1 cellular context compared by ENCODE assay signal in genomic region chr16:28491080-28491969, GRCh38.
TF ChIP-seq lines count a peak whose summit lies in the region.

No MANE protein-coding gene starts in this region.

TF ChIP-seq in HepG2, 621 proteins besides CTCF, POLR2A, EP300 and RAD21 (continued from another document and continues in another):
- TF ChIP-seq TGIF2 (CRISPR knock-in tag; IDR thresholded peaks at IDR 0.05) (0 out of 2 replicates have a peak, but pooled peaks have one; percentile 36), BRD4 (CRISPR knock-in tag; IDR thresholded peaks at IDR 0.05) (no peak), TEF (CRISPR knock-in tag; IDR thresholded peaks at IDR 0.05) (no peak), SP2 (CRISPR knock-in tag; IDR thresholded peaks at IDR 0.05) (0 out of 2 replicates have a peak, but pooled peaks have one; percentile 14), NCOA2 (CRISPR knock-in tag; IDR thresholded peaks at IDR 0.05) (no peak), ARNTL (CRISPR knock-in tag; IDR thresholded peaks at IDR 0.05) (no peak), ZNF512 (CRISPR knock-in tag; IDR thresholded peaks at IDR 0.05) (no peak), HNRNPL (IDR thresholded peaks at IDR 0.05; ENCODE audit: low read depth, low read length) (no peak), NFKBIZ (CRISPR knock-in tag; IDR thresholded peaks at IDR 0.05) (peak; percentile 19; the same call in 1 of the 2 replicates), TBP (CRISPR knock-in tag; IDR thresholded peaks at IDR 0.05) (no peak), ZNF572 (CRISPR knock-in tag; IDR thresholded peaks at IDR 0.05) (peak; percentile 84), KLF9 (CRISPR knock-in tag; IDR thresholded peaks at IDR 0.05; ENCODE audit: low read depth) (no peak), RCOR2 (CRISPR knock-in tag; IDR thresholded peaks at IDR 0.05) (no peak), HNRNPUL1 (IDR thresholded peaks at IDR 0.05; ENCODE audit: low read depth, low read length) (no peak), RBFOX2 (IDR thresholded peaks at IDR 0.05; ENCODE audit: low read depth, low read length) (peak; percentile 55), ZNF574 (CRISPR knock-in tag; IDR thresholded peaks at IDR 0.05) (no peak), ZNF280B (CRISPR knock-in tag; IDR thresholded peaks at IDR 0.05; ENCODE audit: borderline replicate concordance) (peak; percentile 43; the same call in 1 of the 2 replicates), SRSF1 (optimal IDR thresholded peaks at IDR 0.05; ENCODE audit: low read depth, low read length) (no peak), ZBTB42 (CRISPR knock-in tag; IDR thresholded peaks at IDR 0.05) (0 out of 2 replicates have a peak, but pooled peaks have one; percentile 64), ZNF780A (CRISPR knock-in tag; IDR thresholded peaks at IDR 0.05) (peak; percentile 23; the same call in 1 of the 2 replicates), ZNF577 (CRISPR knock-in tag; IDR thresholded peaks at IDR 0.05; ENCODE audit: borderline replicate concordance, low read depth) (no peak), FOSL2 (CRISPR knock-in tag; IDR thresholded peaks at IDR 0.05) (no peak), FOXP4 (CRISPR knock-in tag; IDR thresholded peaks at IDR 0.05) (peak; percentile 20; the same call in 1 of the 2 replicates), BRF2 (CRISPR knock-in tag; IDR thresholded peaks at IDR 0.05) (no peak), ZNF264 (CRISPR knock-in tag; IDR thresholded peaks at IDR 0.05) (no peak), TAF15 (IDR thresholded peaks at IDR 0.05; ENCODE audit: low read depth, low read length, poor library complexity, severe bottlenecking) (no peak), SMARCE1 (IDR thresholded peaks at IDR 0.05; ENCODE audit: borderline replicate concordance) (no peak), ZFP41 (CRISPR knock-in tag; IDR thresholded peaks at IDR 0.05; ENCODE audit: borderline replicate concordance) (no peak), PHF5A (CRISPR knock-in tag; IDR thresholded peaks at IDR 0.05; ENCODE audit: low read depth, unreplicated experiment) (no peak), SRY (CRISPR knock-in tag; IDR thresholded peaks at IDR 0.05) (peak; percentile 62; the same call in 1 of the 2 replicates), ARID3A (IDR thresholded peaks at IDR 0.05; ENCODE audit: low read depth, low read length) (no peak), TEAD3 (CRISPR knock-in tag; optimal IDR thresholded peaks at IDR 0.05; ENCODE audit: borderline replicate concordance) (peak; percentile 59), NRL (CRISPR knock-in tag; IDR thresholded peaks at IDR 0.05; ENCODE audit: borderline replicate concordance) (peak; percentile 62; the same call in 1 of the 2 replicates), MYNN (CRISPR knock-in tag; IDR thresholded peaks at IDR 0.05; ENCODE audit: low read depth) (no peak; the same call in 1 of the 2 replicates), ZNF367 (CRISPR knock-in tag; IDR thresholded peaks at IDR 0.05; ENCODE audit: borderline replicate concordance) (0 out of 2 replicates have a peak, but pooled peaks have one; percentile 25), ARID5B (CRISPR knock-in tag; IDR thresholded peaks at IDR 0.05) (no peak), ZBTB7B (CRISPR knock-in tag; IDR thresholded peaks at IDR 0.05) (peak; percentile 93), AKAP8 (CRISPR knock-in tag; IDR thresholded peaks at IDR 0.05) (0 out of 2 replicates have a peak, but pooled peaks have one; percentile 20), ZFP36L1 (CRISPR knock-in tag; IDR thresholded peaks at IDR 0.05) (no peak; the same call in 1 of the 2 replicates), ZNF496 (CRISPR knock-in tag; IDR thresholded peaks at IDR 0.05; ENCODE audit: insufficient replicate concordance) (no peak), ZNF275 (CRISPR knock-in tag; IDR thresholded peaks at IDR 0.05; ENCODE audit: borderline replicate concordance) (0 out of 2 replicates have a peak, but pooled peaks have one; percentile 38), EZH2 (conservative IDR thresholded peaks at IDR 0.05; ENCODE audit: low read depth, low read length) (no peak), PLSCR1 (CRISPR knock-in tag; IDR thresholded peaks at IDR 0.05; ENCODE audit: borderline replicate concordance) (no peak), ZNF136 (CRISPR knock-in tag; IDR thresholded peaks at IDR 0.05; ENCODE audit: low read depth) (no peak), NR2F2 (IDR thresholded peaks at IDR 0.05; ENCODE audit: borderline replicate concordance, low read depth) (no peak)
